ENCODE assay signal across 8 cellular contexts in genomic region chr15:90571063-90571541, GRCh38. TPM values are rescaled to one million over a fixed set of nuclear protein-coding genes. Genes with fewer than 3 reads are reported as not detected.
DNase-seq lines count a peak whose midpoint lies in the region; ATAC-seq and TF ChIP-seq lines count a peak whose summit lies in the region.

No MANE protein-coding gene starts in this region.

- TF ChIP-seq CTCF in CD14-positive monocyte (IDR thresholded peaks at IDR 0.05) (no peak), HCT116 (IDR thresholded peaks at IDR 0.05 in 2 of 3, conservative IDR thresholded peaks at IDR 0.05 in 1 of 3; ENCODE audit: borderline replicate concordance in 1 of 3, insufficient read depth in 1 of 3, low read depth in 2 of 3, low read length in 2 of 3) (no peak), lower leg skin (IDR thresholded peaks at IDR 0.05) (no peak)

- H3K27ac ChIP-seq in HCT116 (ENCODE audit: low read depth, low read length) = no peak overlapping the region

- peaks cover 4 to 10% of the 10 kb centered on the region in 2 donors for H3K36me3 Mint-ChIP-seq in CD14-positive monocyte
- H3K36me3 Mint-ChIP-seq in activated CD8-positive, alpha-beta T cell treated with anti-CD3 and anti-CD28 coated beads, Interleukin-2, amount 10 ng/mL, durations not matched to agents 7 days and 5 days (ENCODE audit: low read depth) = peaks cover 49% of the 10 kb centered on the region

- H3K79me2 ChIP-seq in HCT116 (ENCODE audit: insufficient read depth, low read length) = peaks cover 18% of the 10 kb centered on the region; the same call in 1 of the 2 replicates

- DNase-seq in CD14-positive monocyte (ENCODE audit: low spot score) = peak; percentile 87
- DNase-seq in HCT116 (ENCODE audit: low read depth, low spot score) = peak; percentile 43
- peak; percentile 31 for DNase-seq in activated CD8-positive, alpha-beta T cell treated with anti-CD3 and anti-CD28 coated beads, Interleukin-2, amount 10 ng/mL, durations not matched to agents 7 days and 5 days
- peak; percentile 83 to 93 for DNase-seq in lower leg skin (ENCODE audit: low spot score in 2 of 2)
- no peak for DNase-seq in SHP77 treated with DMSO at 0.1 percent for 48 hours (lab: John Stamatoyannopoulos, UW)

- peak overlapping the region; percentile 48 for H3K4me2 ChIP-seq in HCT116 (ENCODE audit: low read length)

- POLR2A ChIA-PET in HCT116 (lab: Charles Lee) = no interaction called here
- POLR2A ChIA-PET in activated CD8-positive, alpha-beta T cell treated with anti-CD3 and anti-CD28 coated beads, Interleukin-2, amount 10 ng/mL, durations not matched to agents 7 days and 5 days (lab: Charles Lee) = interaction anchor here (0.8 to 1.3 kb wide), 3 partner anchors 24 to 41 kb away, joined by 3 to 6 read pairs (median 3); no protein-coding TSS in a partner anchor

- H3K27me3 ChIP-seq in HCT116 (ENCODE audit: insufficient read depth, low read length) = no peaks in the 10 kb centered on the region

- RAD21 ChIA-PET in HCT116 (lab: Charles Lee; ENCODE audit: low non-redundant PET in 1 of 2, low total read pairs in 2 of 2, uncharacterized antibody in 2 of 2, unreplicated experiment in 2 of 2) = no interaction called here

- peak overlapping the region; percentile 83 to 87 for H3K4me3 Mint-ChIP-seq in CD14-positive monocyte
- peak overlapping the region; percentile 46 for H3K4me3 Mint-ChIP-seq in activated CD8-positive, alpha-beta T cell treated with anti-CD3 and anti-CD28 coated beads, Interleukin-2, amount 10 ng/mL, durations not matched to agents 7 days and 5 days

- no peaks in the 10 kb centered on the region for H3K9me3 Mint-ChIP-seq in CD14-positive monocyte
- H3K9me3 Mint-ChIP-seq in activated CD8-positive, alpha-beta T cell treated with anti-CD3 and anti-CD28 coated beads, Interleukin-2, amount 10 ng/mL, durations not matched to agents 7 days and 5 days (ENCODE audit: insufficient read depth) = no peaks in the 10 kb centered on the region

- H3K36me3 ChIP-seq in HCT116 (ENCODE audit: control insufficient read depth in 1 of 2, insufficient read depth in 2 of 2, low read length in 2 of 2) = no peaks in the 10 kb centered on the region

- no peak overlapping the region for H3K9ac ChIP-seq in HCT116 (ENCODE audit: low read length)

- no peak for TF ChIP-seq RAD21 in HCT116 (IDR thresholded peaks at IDR 0.05; ENCODE audit: low read depth)

- H3K9me3 ChIP-seq in HCT116 (ENCODE audit: control insufficient read depth in 1 of 2, insufficient read depth in 1 of 2, low read depth in 1 of 2, low read length in 2 of 2) = no peaks in the 10 kb centered on the region

- ATAC-seq in HCT116 (peak; percentile 89), HG03469 (IDR thresholded peaks at IDR 0.05; ENCODE audit: unreplicated experiment) (no peak), HG02938 (IDR thresholded peaks at IDR 0.05; ENCODE audit: unreplicated experiment) (no peak), HG03045 (IDR thresholded peaks at IDR 0.05; ENCODE audit: unreplicated experiment) (no peak)
- peak; percentile 14 for ATAC-seq in activated CD8-positive, alpha-beta T cell treated with anti-CD3 and anti-CD28 coated beads, Interleukin-2, amount 10 ng/mL, durations not matched to agents 7 days and 5 days

- peaks cover 7% of the 10 kb centered on the region; the same call in 1 of the 2 replicates for H4K20me1 ChIP-seq in HCT116 (ENCODE audit: insufficient read depth)

- peaks cover 64% of the 10 kb centered on the region for H3K4me1 Mint-ChIP-seq in CD14-positive monocyte
- H3K4me1 Mint-ChIP-seq in activated CD8-positive, alpha-beta T cell treated with anti-CD3 and anti-CD28 coated beads, Interleukin-2, amount 10 ng/mL, durations not matched to agents 7 days and 5 days (ENCODE audit: low read depth) = peaks cover 90% of the 10 kb centered on the region

- peaks cover 5 to 16% of the 10 kb centered on the region in 2 experiments for H3K4me1 ChIP-seq in HCT116 (ENCODE audit: control insufficient read depth in 1 of 2, insufficient read depth in 2 of 2, low read length in 2 of 2)

- H3K9me2 ChIP-seq in HCT116 (ENCODE audit: insufficient read depth) = no peaks in the 10 kb centered on the region

- peak overlapping the region; percentile 94 to 100 (median 98) for H3K27ac Mint-ChIP-seq in CD14-positive monocyte
- H3K27ac Mint-ChIP-seq in activated CD8-positive, alpha-beta T cell treated with anti-CD3 and anti-CD28 coated beads, Interleukin-2, amount 10 ng/mL, durations not matched to agents 7 days and 5 days = peak overlapping the region; percentile 70

- intact Hi-C loops in CD14-positive monocyte (cut with micrococcal nuclease) (loop anchor here in 1 of 2 donors (10.0 kb wide), 1 partner anchor 166 kb away; no protein-coding TSS in a partner anchor), HCT116 (cut with micrococcal nuclease) (no loop called here), lower leg skin (cut with DNase I; ENCODE audit: low total_unique reads) (no loop called here)

- TF ChIP-seq POLR2A in HCT116 (IDR thresholded peaks at IDR 0.05; ENCODE audit: borderline replicate concordance, extremely low read depth, insufficient read depth, insufficient read length) (no peak), lower leg skin (IDR thresholded peaks at IDR 0.05) (no peak)

- BruUV-seq in HCT116 (replicated peaks; lab: Mats Ljungman, UMichigan) = no TSS peak

- CTCF ChIA-PET in HCT116 (lab: Charles Lee) = interaction anchor here (0.7 kb wide), 1 partner anchor 13 kb away, joined by 3 read pairs; no protein-coding TSS in a partner anchor
- CTCF ChIA-PET in activated CD8-positive, alpha-beta T cell treated with anti-CD3 and anti-CD28 coated beads, Interleukin-2, amount 10 ng/mL, durations not matched to agents 7 days and 5 days (lab: Charles Lee) = interaction anchor here (0.7 to 2.7 kb wide), 4 partner anchors 10 to 28 kb away, joined by 3 to 12 read pairs (median 8); no protein-coding TSS in a partner anchor

- no peak overlapping the region for H2AFZ ChIP-seq in HCT116 (ENCODE audit: low read depth, low read length, poor library complexity, severe bottlenecking)

- WGBS in lower leg skin, 2 donors = 32 to 41% methylated on average over 4 of the region's 4 CpGs

- H3K27me3 Mint-ChIP-seq in CD14-positive monocyte (ENCODE audit: low read depth in 3 of 3) = peaks cover 0 to 2% (median 0%) of the 10 kb centered on the region in 3 donors
- no peaks in the 10 kb centered on the region for H3K27me3 Mint-ChIP-seq in activated CD8-positive, alpha-beta T cell treated with anti-CD3 and anti-CD28 coated beads, Interleukin-2, amount 10 ng/mL, durations not matched to agents 7 days and 5 days (ENCODE audit: low read depth)

- H3K4me3 ChIP-seq in HCT116 (replicated peaks in 1 of 2; ENCODE audit: low read depth in 1 of 2, low read length in 2 of 2) (no peak overlapping the region), lower leg skin (ENCODE audit: low read depth, poor library complexity, severe bottlenecking) (no peak overlapping the region)

TF ChIP-seq in HCT116, 20 proteins besides CTCF, POLR2A, EP300 and RAD21:
- TF ChIP-seq CEBPB (IDR thresholded peaks at IDR 0.05; ENCODE audit: low read depth) (no peak), REST (IDR thresholded peaks at IDR 0.05; ENCODE audit: low read depth) (no peak), ELF1 (IDR thresholded peaks at IDR 0.05; ENCODE audit: borderline replicate concordance, low read depth) (no peak), FOSL1 (IDR thresholded peaks at IDR 0.05; ENCODE audit: low read depth) (no peak), ATF3 (IDR thresholded peaks at IDR 0.05) (no peak), EZH2 (IDR thresholded peaks at IDR 0.05) (no peak), MAX (IDR thresholded peaks at IDR 0.05) (no peak), SIN3A (IDR thresholded peaks at IDR 0.05; ENCODE audit: low read depth) (no peak), EZH2phosphoT487 (IDR thresholded peaks at IDR 0.05; ENCODE audit: borderline replicate concordance) (no peak), ZNF274 (IDR thresholded peaks at IDR 0.05; ENCODE audit: low read depth, low read length) (no peak)

RNA-seq across cellular contexts. Expression of gene CRTC3, which starts 41.4 kb away (rescaled TPM):
- 10 to 100 TPM in 1 of 2 donors, 1 to 10 TPM in 1; 6.0 to 12.2 TPM for polyA plus RNA-seq in CD14-positive monocyte
- 20.7 TPM for total RNA-seq in HCT116 (2021; ENCODE audit: unreplicated experiment)
- 13.8 and 15.2 TPM in 2 replicates for polyA plus RNA-seq in HCT116 (2012)
- total RNA-seq in activated CD8-positive, alpha-beta T cell treated with anti-CD3 and anti-CD28 coated beads, Interleukin-2, amount 10 ng/mL, durations not matched to agents 7 days and 5 days = 10 to 100 TPM; 64.9 to 66.6 TPM
- 10 to 100 TPM; 27.3 to 32.5 (median 28.9) TPM for total RNA-seq in lower leg skin

Comparison
In these comparisons a context has a peak if more than half of its experiments do, and no peak if none do; other contexts are left out.
1. ATAC-seq: peak in HCT116 (single experiment) and activated CD8-positive, alpha-beta T cell treated with anti-CD3 and anti-CD28 coated beads, Interleukin-2, amount 10 ng/mL, durations not matched to agents 7 days and 5 days (single experiment); none in HG03469 (single experiment), HG02938 (single experiment) and HG03045 (single experiment).